ENCODE assay signal across 29 cellular contexts in the genomic region with DNA sequence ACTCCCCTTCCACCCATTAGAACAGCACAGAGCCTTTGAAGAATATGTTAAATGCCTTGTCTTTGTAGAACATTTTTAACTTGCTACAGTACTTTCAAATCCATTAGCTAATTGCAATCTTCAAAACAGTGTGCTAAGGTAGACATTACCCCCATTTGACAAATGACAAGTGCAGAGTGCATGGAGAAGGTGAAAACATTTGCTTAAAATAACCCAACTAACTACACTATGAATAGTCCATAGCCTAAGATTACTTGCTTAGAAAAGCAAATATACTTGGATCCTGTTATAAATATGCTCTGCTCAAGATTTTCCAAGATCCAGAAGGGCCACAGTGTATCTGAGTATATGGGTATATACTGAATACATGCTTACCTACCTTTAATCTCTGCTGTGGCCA.
"Had no signal": no experiment of that assay in that cellular context is flagged by ENCODE, and none has a peak within 500 bp of the region (broad histone marks: within the 10 kb centered on the region; RNA-seq: fewer than 3 reads in every experiment).

No MANE protein-coding gene starts in this region.

- H3K36me3 ChIP-seq: ascending aorta had no signal

- DNase-seq: activated B cell treated with CpG ODN at 0.5 μM for 24 hours; activated CD4-positive, alpha-beta memory T cell treated with anti-CD3 and anti-CD28 coated beads, Interleukin-2, amount 10 ng/mL, durations not matched to agents 7 days and 5 days; activated CD4-positive, alpha-beta T cell treated with anti-CD3 and anti-CD28 coated beads for 4 hours; activated CD4-positive, alpha-beta T cell treated with anti-CD3 and anti-CD28 coated beads, Interleukin-2, amount 10 ng/mL, durations not matched to agents 24 days and 14 days; activated CD4-positive, alpha-beta T cell treated with anti-CD3 and anti-CD28 coated beads, Interleukin-2, amount 50 U/mL, for 1 hour; activated CD4-positive, alpha-beta T cell treated with anti-CD3 and anti-CD28 coated beads, Interleukin-2, amount 50 U/mL, for 48 hours; activated CD4-positive, CD25-positive, alpha-beta regulatory T cell treated with anti-CD3 and anti-CD28 coated beads, Interleukin-2, amount 50 U/mL, for 72 hours; activated CD8-positive, alpha-beta memory T cell treated with anti-CD3 and anti-CD28 coated beads for 24 hours; activated CD8-positive, alpha-beta memory T cell treated with anti-CD3 and anti-CD28 coated beads, Interleukin-2, amount 10 ng/mL, durations not matched to agents 7 days and 5 days; activated CD8-positive, alpha-beta memory T cell treated with anti-CD3 and anti-CD28 coated beads, Interleukin-2, amount 50 U/mL, for 48 hours; activated CD8-positive, alpha-beta T cell treated with anti-CD3 and anti-CD28 coated beads, Interleukin-2, amount 10 ng/mL, durations not matched to agents 7 days and 5 days; activated effector memory CD4-positive, alpha-beta T cell treated with Interleukin-2 at 50 U/mL for 16 hours; activated gamma-delta T cell; activated naive CD4-positive, alpha-beta T cell treated with anti-CD3 and anti-CD28 coated beads, Interleukin-2, amount 10 ng/mL, durations not matched to agents 7 days and 5 days; activated naive CD4-positive, alpha-beta T cell treated with Interleukin-2 at 50 U/mL for 16 hours; activated naive CD8-positive, alpha-beta T cell treated with anti-CD3 and anti-CD28 coated beads, Interleukin-2, amount 10 ng/mL, durations not matched to agents 7 days and 5 days; activated naive CD8-positive, alpha-beta T cell treated with anti-CD3 and anti-CD28 coated beads, Interleukin-2, amount 50 U/mL, for 24 hours; activated T-cell treated with anti-CD3 and anti-CD28 coated beads, Interleukin-2, amount 50 U/mL, for 24 hours; activated T-cell treated with anti-CD3 and anti-CD28 coated beads, Interleukin-2, amount 50 U/mL, for 48 hours; amygdala; anterior cingulate cortex; cerebellar nuclear complex; T-helper 1 cell; T-helper 2 cell; T-helper 9 cell had no signal

- ATAC-seq: activated CD8-positive, alpha-beta memory T cell treated with anti-CD3 and anti-CD28 coated beads, Interleukin-2, amount 10 ng/mL, durations not matched to agents 7 days and 5 days; activated CD8-positive, alpha-beta T cell treated with anti-CD3 and anti-CD28 coated beads, Interleukin-2, amount 10 ng/mL, durations not matched to agents 7 days and 5 days; activated naive CD8-positive, alpha-beta T cell treated with anti-CD3 and anti-CD28 coated beads, Interleukin-2, amount 50 U/mL, for 24 hours had no signal

- H3K4me1 ChIP-seq: ascending aorta had no signal

- H3K9me3 ChIP-seq: ascending aorta had no signal

- FAIRE-seq: bronchial epithelial cell, TTC549 had no signal

- H3K27ac ChIP-seq: ascending aorta, VCaP had no signal

- H3K4me3 ChIP-seq: ascending aorta had no signal

- H3K27me3 ChIP-seq: ascending aorta had no signal
